In the genomic region with DNA sequence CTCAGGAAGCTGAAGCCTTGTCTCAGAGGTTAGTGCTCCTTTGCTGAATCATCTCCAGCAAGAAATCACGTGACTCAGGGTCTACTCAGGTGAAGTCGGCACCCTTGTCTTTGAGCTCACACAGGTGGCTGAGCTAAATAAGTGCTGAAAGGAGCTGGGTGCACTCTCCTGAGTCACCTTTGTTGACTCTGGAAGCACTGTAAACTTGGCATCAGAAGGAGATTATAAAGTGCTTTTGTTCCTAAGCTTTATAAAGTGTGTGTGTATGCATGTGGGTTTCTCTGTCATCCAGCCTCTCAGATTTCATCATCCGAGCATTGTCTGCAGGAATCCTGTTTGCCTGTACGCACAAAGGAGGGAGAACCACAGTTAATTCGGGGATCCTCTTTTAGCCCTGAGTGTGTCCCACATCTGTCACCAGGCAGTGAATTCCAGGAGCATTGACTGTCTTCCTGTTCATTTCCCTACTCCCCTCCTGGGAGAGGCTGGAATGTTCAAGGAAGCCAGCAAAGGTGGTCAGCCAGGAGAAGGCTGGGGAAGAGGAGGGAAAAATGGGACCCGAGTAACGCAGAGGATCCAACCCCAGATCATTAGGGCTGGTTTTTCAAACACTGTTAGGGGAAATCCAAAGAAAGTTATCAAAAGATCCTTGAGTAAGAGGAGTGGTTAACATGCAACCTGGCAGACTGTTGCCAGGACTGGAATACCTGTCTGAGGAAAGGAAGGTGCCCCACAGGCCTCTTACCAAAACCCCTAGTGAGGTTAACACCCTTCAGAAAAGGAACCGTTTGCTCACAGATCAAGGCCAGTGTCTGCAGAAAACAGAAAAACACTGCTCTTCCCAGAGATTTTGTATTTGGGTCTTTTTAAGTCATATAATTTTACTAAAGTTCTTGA, we compare ENCODE assay signal across 8 cellular contexts.
DNase-seq lines count a peak whose midpoint lies in the region; ATAC-seq and TF ChIP-seq lines count a peak whose summit lies in the region.

No MANE protein-coding gene starts in this region.

- TF ChIP-seq EP300 in Ishikawa (IDR thresholded peaks at IDR 0.05; ENCODE audit: borderline replicate concordance): peak; percentile 68

- no peaks in the 10 kb centered on the region for H3K36me3 Mint-ChIP-seq in progenitor cell of endocrine pancreas (ENCODE audit: insufficient read depth)

- H3K27me3 Mint-ChIP-seq in progenitor cell of endocrine pancreas: no peaks in the 10 kb centered on the region

- peak; percentile 72 for DNase-seq in EL
- peak; percentile 60 for DNase-seq in activated CD4-positive, alpha-beta T cell treated with anti-CD3 and anti-CD28 coated beads for 48 hours
- peak; percentile 78 for DNase-seq in fibroblast of peridontal ligament (ENCODE audit: extremely low read depth)
- DNase-seq in progenitor cell of endocrine pancreas (ENCODE audit: low spot score, unreplicated experiment): no peak
- no peak for DNase-seq in pons (ENCODE audit: low spot score)

- peaks cover 33% of the 10 kb centered on the region for H3K4me1 Mint-ChIP-seq in progenitor cell of endocrine pancreas (ENCODE audit: low read depth)

- no peaks in the 10 kb centered on the region for H3K9me3 Mint-ChIP-seq in progenitor cell of endocrine pancreas (ENCODE audit: low read depth)

- ATAC-seq in HG03175 (IDR thresholded peaks at IDR 0.05; ENCODE audit: unreplicated experiment) (no peak), GM18867 (IDR thresholded peaks at IDR 0.05; ENCODE audit: unreplicated experiment) (no peak)

- H3K4me3 Mint-ChIP-seq in progenitor cell of endocrine pancreas (ENCODE audit: low read depth): no peak overlapping the region

- no peak for TF ChIP-seq RAD21 in Ishikawa (IDR thresholded peaks at IDR 0.05; ENCODE audit: low read depth)

- TF ChIP-seq CTCF in progenitor cell of endocrine pancreas (IDR thresholded peaks at IDR 0.05; ENCODE audit: unreplicated experiment): no peak

- H3K27ac Mint-ChIP-seq in progenitor cell of endocrine pancreas: peak overlapping the region; percentile 95

TF ChIP-seq in Ishikawa, 13 proteins besides CTCF, POLR2A, EP300 and RAD21:
- TF ChIP-seq MAX (IDR thresholded peaks at IDR 0.05) (peak; percentile 24; the same call in 1 of the 2 replicates), NFIC (IDR thresholded peaks at IDR 0.05) (peak; percentile 56; the same call in 1 of the 2 replicates), CREB1 (IDR thresholded peaks at IDR 0.05; ENCODE audit: low read depth) (no peak), USF1 (IDR thresholded peaks at IDR 0.05) (peak; percentile 94), CEBPB (IDR thresholded peaks at IDR 0.05) (peak; percentile 71; the same call in 1 of the 2 replicates), FOXM1 (IDR thresholded peaks at IDR 0.05; ENCODE audit: borderline replicate concordance, low read depth) (no peak), TCF12 (IDR thresholded peaks at IDR 0.05; ENCODE audit: low read depth) (peak; percentile 74; the same call in 1 of the 2 replicates)
TF ChIP-seq in Ishikawa: peak in this region for 5.

Comparison
In these comparisons a context has a peak if more than half of its experiments do, and no peak if none do; other contexts are left out.
1. DNase-seq: peak in EL (single experiment), activated CD4-positive, alpha-beta T cell treated with anti-CD3 and anti-CD28 coated beads for 48 hours (single experiment) and fibroblast of peridontal ligament (single experiment); none in progenitor cell of endocrine pancreas (single experiment) and pons (single experiment).